ENCODE assay signal across 15 cellular contexts in genomic region chr2:161010503-161010902, GRCh38.
DNase-seq lines count a peak whose midpoint lies in the region; ATAC-seq and TF ChIP-seq lines count a peak whose summit lies in the region.
"Had no signal": no experiment of that assay in that cellular context is flagged by ENCODE, and none has a peak within 500 bp of the region (broad histone marks: within the 10 kb centered on the region; RNA-seq: fewer than 3 reads in every experiment).

No MANE protein-coding gene starts in this region.

- no peak overlapping the region for H3K18ac ChIP-seq in mesendoderm (ENCODE audit: low read length)

- ATAC-seq in WTC11 (peak; percentile 74), HG03095 (IDR thresholded peaks at IDR 0.05; ENCODE audit: unreplicated experiment) (no peak), HG02642 (IDR thresholded peaks at IDR 0.05; ENCODE audit: poor library complexity, unreplicated experiment) (no peak)
- ATAC-seq: CD8-positive, alpha-beta T cell; GM12878 had no signal

- no peaks in the 10 kb centered on the region for H3K79me2 ChIP-seq in mesendoderm (ENCODE audit: control insufficient read depth, insufficient read depth, low read length)
- H3K79me2 ChIP-seq in MM.1S (ENCODE audit: low read length): no peaks in the 10 kb centered on the region

- POLR2A ChIA-PET in WTC11 (lab: Charles Lee): no interaction called here

- H2AK5ac ChIP-seq in mesendoderm (ENCODE audit: low read length): no peak overlapping the region

- H3K36me3 Mint-ChIP-seq in WTC11: peaks cover 10% of the 10 kb centered on the region
- H3K36me3 Mint-ChIP-seq: CD14-positive monocyte; CD8-positive, alpha-beta T cell had no signal

- DNase-seq in cardiac muscle cell (ENCODE audit: low read depth in 1 of 2, low spot score in 1 of 2) (peak in 1 of 2 donors; percentile 37), right atrium auricular region (ENCODE audit: low spot score) (no peak), OCI-M2 (lab: John Stamatoyannopoulos, UW; ENCODE audit: unreplicated experiment) (peak; percentile 70), WTC11 (ENCODE audit: low spot score) (peak; percentile 22), mesendoderm (peak; percentile 30), MM.1S (no peak)
- DNase-seq: Caco-2; CD8-positive, alpha-beta T cell; GM23248; H7 had no signal

- H4K8ac ChIP-seq in mesendoderm (ENCODE audit: low read depth, low read length): no peak overlapping the region

- H3K9me3 ChIP-seq in cardiac muscle cell (ENCODE audit: low read depth) (no peaks in the 10 kb centered on the region), right atrium auricular region (peaks cover 0 to 8% of the 10 kb centered on the region in 2 donors), MM.1S (replicated peaks; ENCODE audit: insufficient read depth, low read length) (no peaks in the 10 kb centered on the region)

- H3K23ac ChIP-seq in mesendoderm (ENCODE audit: low read length): no peak overlapping the region

- no peaks in the 10 kb centered on the region for H3K79me1 ChIP-seq in mesendoderm (ENCODE audit: low read length)

- H3K9ac ChIP-seq in mesendoderm (ENCODE audit: low read length) (no peak overlapping the region), MM.1S (ENCODE audit: low read length) (no peak overlapping the region)
- H3K9ac ChIP-seq: GM23248 had no signal

- no peak overlapping the region for H2BK5ac ChIP-seq in mesendoderm (ENCODE audit: low read length)

- H3K4me1 ChIP-seq in cardiac muscle cell (ENCODE audit: low read depth): no peaks in the 10 kb centered on the region
- no peaks in the 10 kb centered on the region for H3K4me1 ChIP-seq in right atrium auricular region
- H3K4me1 ChIP-seq in mesendoderm (ENCODE audit: control insufficient read depth, low read depth, low read length): no peaks in the 10 kb centered on the region
- H3K4me1 ChIP-seq in MM.1S (ENCODE audit: low read length): no peaks in the 10 kb centered on the region
- H3K4me1 ChIP-seq: Caco-2 had no signal

- CTCF ChIA-PET in WTC11 (lab: Charles Lee): no interaction called here

- H3K36me3 ChIP-seq in cardiac muscle cell (no peaks in the 10 kb centered on the region), right atrium auricular region (no peaks in the 10 kb centered on the region), mesendoderm (ENCODE audit: control insufficient read depth, insufficient read depth, low read length) (no peaks in the 10 kb centered on the region), MM.1S (replicated peaks; ENCODE audit: insufficient read depth, low read length) (no peaks in the 10 kb centered on the region)

- peaks cover 2% of the 10 kb centered on the region for H3K4me1 Mint-ChIP-seq in WTC11
- H3K4me1 Mint-ChIP-seq: CD14-positive monocyte had no signal

- no peaks in the 10 kb centered on the region for H4K20me1 ChIP-seq in MM.1S (ENCODE audit: insufficient read depth, low read length)

- TF ChIP-seq CTCF in cardiac muscle cell (IDR thresholded peaks at IDR 0.05; ENCODE audit: low read depth, low read length) (no peak), right atrium auricular region (IDR thresholded peaks at IDR 0.05) (no peak), WTC11 (IDR thresholded peaks at IDR 0.05) (no peak), MM.1S (IDR thresholded peaks at IDR 0.05; ENCODE audit: low read length) (no peak)

- H3K56ac ChIP-seq in mesendoderm (ENCODE audit: low read length): no peak overlapping the region

- no peak overlapping the region for H3K4me3 ChIP-seq in cardiac muscle cell
- no peak overlapping the region for H3K4me3 ChIP-seq in right atrium auricular region
- no peak overlapping the region for H3K4me3 ChIP-seq in mesendoderm (ENCODE audit: low read length)
- H3K4me3 ChIP-seq in MM.1S (ENCODE audit: low read length): no peak overlapping the region
- H3K4me3 ChIP-seq: GM12878, GM23248 had no signal

- H3K27me3 ChIP-seq in cardiac muscle cell (no peaks in the 10 kb centered on the region), right atrium auricular region (no peaks in the 10 kb centered on the region), mesendoderm (ENCODE audit: insufficient read depth, low read length, poor library complexity) (no peaks in the 10 kb centered on the region), MM.1S (replicated peaks; ENCODE audit: insufficient read depth, low read length) (no peaks in the 10 kb centered on the region)

- H3K9me2 ChIP-seq in MM.1S (replicated peaks; ENCODE audit: insufficient read depth, low read length): no peaks in the 10 kb centered on the region

- peaks cover 16% of the 10 kb centered on the region for H3K9me3 Mint-ChIP-seq in WTC11

- H3K27ac ChIP-seq in cardiac muscle cell (peak overlapping the region; percentile 58), right atrium auricular region (no peak overlapping the region), mesendoderm (ENCODE audit: low read depth, low read length) (no peak overlapping the region), MM.1S (ENCODE audit: low read length) (no peak overlapping the region)
- H3K27ac ChIP-seq: 22Rv1, GM23248 had no signal

- WGBS in mesendoderm (ENCODE audit: extremely low coverage, insufficient coverage, low lambda C conversion rate): no CpG with 5 or more reads among the region's 7 CpGs

- no peak overlapping the region for H3K4ac ChIP-seq in mesendoderm (ENCODE audit: low read depth, low read length)

- H2BK120ac ChIP-seq in mesendoderm (ENCODE audit: low read depth, low read length): no peak overlapping the region

- no peak overlapping the region for H3K4me3 Mint-ChIP-seq in WTC11
- H3K4me3 Mint-ChIP-seq: CD14-positive monocyte; CD8-positive, alpha-beta T cell had no signal

- no peak overlapping the region for H4K5ac ChIP-seq in mesendoderm (ENCODE audit: low read length)

- H3K4me2 ChIP-seq in mesendoderm (ENCODE audit: low read length) (no peak overlapping the region), MM.1S (ENCODE audit: low read depth, low read length) (no peak overlapping the region)

- H3F3A ChIP-seq in MM.1S (ENCODE audit: insufficient read depth, low read length): no peaks in the 10 kb centered on the region

- no peak overlapping the region for H2AFZ ChIP-seq in MM.1S (ENCODE audit: low read length)
- H2AFZ ChIP-seq: GM23248 had no signal

- no peak overlapping the region for H3K27ac Mint-ChIP-seq in WTC11
- H3K27ac Mint-ChIP-seq: CD14-positive monocyte; CD8-positive, alpha-beta T cell had no signal

- no peaks in the 10 kb centered on the region; the same call in 1 of the 2 replicates for H3K27me3 Mint-ChIP-seq in WTC11 (ENCODE audit: low read depth)

- no peak overlapping the region for H2BK15ac ChIP-seq in mesendoderm (replicated peaks; ENCODE audit: low read depth)

TF ChIP-seq in WTC11, 78 proteins besides CTCF, POLR2A, EP300 and RAD21:
- TF ChIP-seq NR3C1 (CRISPR knock-in tag; conservative IDR thresholded peaks at IDR 0.05; ENCODE audit: low read depth): no peak
- TF ChIP-seq, protein P1, sequence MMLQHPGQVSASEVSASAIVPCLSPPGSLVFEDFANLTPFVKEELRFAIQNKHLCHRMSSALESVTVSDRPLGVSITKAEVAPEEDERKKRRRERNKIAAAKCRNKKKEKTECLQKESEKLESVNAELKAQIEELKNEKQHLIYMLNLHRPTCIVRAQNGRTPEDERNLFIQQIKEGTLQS (CRISPR knock-in tag; conservative IDR thresholded peaks at IDR 0.05): no peak
TF ChIP-seq in WTC11: peak in this region for 0.

Comparison
In these comparisons a context has a peak if more than half of its experiments do, and no peak if none do; other contexts are left out.
1. DNase-seq: peak in OCI-M2 (single experiment), WTC11 (single experiment) and mesendoderm (single experiment); none in right atrium auricular region (single experiment) and MM.1S (single experiment).